21 cellular contexts compared by ENCODE assay signal in the genomic region with DNA sequence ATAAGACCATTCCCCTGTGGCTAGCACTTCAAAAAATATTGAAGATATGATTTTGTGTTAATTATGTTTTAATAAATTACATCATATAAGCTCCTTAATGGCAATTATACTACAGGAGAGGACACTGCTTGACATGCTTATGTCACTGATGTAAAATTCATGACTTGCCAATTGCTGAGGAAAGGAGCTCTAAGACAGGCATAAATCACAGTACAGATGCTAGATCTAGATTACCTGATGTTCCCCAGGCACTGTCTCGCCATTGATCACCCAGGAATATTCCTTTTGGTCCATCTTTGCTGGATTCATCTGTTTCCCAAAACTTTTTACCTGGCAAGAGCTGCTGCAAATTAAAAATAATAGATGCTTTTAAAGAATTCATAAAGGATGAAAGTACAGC. TPM values are rescaled to one million over a fixed set of nuclear protein-coding genes. Genes with fewer than 3 reads are reported as not detected.
DNase-seq lines count a peak whose midpoint lies in the region; ATAC-seq, FAIRE-seq and TF ChIP-seq lines count a peak whose summit lies in the region.
"Had no signal": no experiment of that assay in that cellular context is flagged by ENCODE, and none has a peak within 500 bp of the region (broad histone marks: within the 10 kb centered on the region; RNA-seq: fewer than 3 reads in every experiment).

No MANE protein-coding gene starts in this region.

- no peak for ATAC-seq in activated CD8-positive, alpha-beta T cell treated with anti-CD3 and anti-CD28 coated beads for 36 hours
- no peak for ATAC-seq in activated CD8-positive, alpha-beta T cell treated with anti-CD3 and anti-CD28 coated beads, Interleukin-2, amount 10 ng/mL, durations not matched to agents 7 days and 5 days
- ATAC-seq in memory B cell (ENCODE audit: low read depth) = no peak
- ATAC-seq in stimulated activated naive B cell treated with anti-CD40 and anti-IgM and Interleukin-4, amounts not matched to agents 10 μg/mL and 1 μg/mL and 100 μg/mL, for 72 hours (replicated peaks) = no peak
- ATAC-seq in natural killer cell treated with Interleukin-12 subunit alpha and Interleukin-12 subunit beta and Interleukin-15 and Interleukin-18, amount 100 ng/mL, for 72 hours = no peak
- ATAC-seq: activated CD8-positive, alpha-beta memory T cell treated with anti-CD3 and anti-CD28 coated beads, Interleukin-2, amount 10 ng/mL, durations not matched to agents 7 days and 5 days; GM12878; Right ventricle myocardium inferior; stimulated activated naive CD8-positive, alpha-beta T cell treated with anti-CD3 and anti-CD28 coated beads, Interleukin-15, amount 100 ng/mL, for 72 hours had no signal

- H3K4me3 Mint-ChIP-seq in activated CD8-positive, alpha-beta T cell treated with anti-CD3 and anti-CD28 coated beads for 36 hours = no peak overlapping the region
- H3K4me3 Mint-ChIP-seq in activated CD8-positive, alpha-beta T cell treated with anti-CD3 and anti-CD28 coated beads, Interleukin-2, amount 10 ng/mL, durations not matched to agents 7 days and 5 days = no peak overlapping the region
- H3K4me3 Mint-ChIP-seq in memory B cell = no peak overlapping the region
- no peak overlapping the region for H3K4me3 Mint-ChIP-seq in stimulated activated naive B cell treated with anti-CD40 and anti-IgM and Interleukin-4, amounts not matched to agents 10 μg/mL and 1 μg/mL and 100 μg/mL, for 72 hours
- no peak overlapping the region for H3K4me3 Mint-ChIP-seq in natural killer cell treated with Interleukin-12 subunit alpha and Interleukin-12 subunit beta and Interleukin-15 and Interleukin-18, amount 100 ng/mL, for 72 hours
- H3K4me3 Mint-ChIP-seq: activated CD8-positive, alpha-beta memory T cell treated with anti-CD3 and anti-CD28 coated beads, Interleukin-2, amount 10 ng/mL, durations not matched to agents 7 days and 5 days; stimulated activated naive CD8-positive, alpha-beta T cell treated with anti-CD3 and anti-CD28 coated beads, Interleukin-15, amount 100 ng/mL, for 72 hours had no signal

- H3K36me3 Mint-ChIP-seq in activated CD8-positive, alpha-beta T cell treated with anti-CD3 and anti-CD28 coated beads for 36 hours (ENCODE audit: low read depth) = peaks cover 45% of the 10 kb centered on the region
- peaks cover 50% of the 10 kb centered on the region for H3K36me3 Mint-ChIP-seq in activated CD8-positive, alpha-beta T cell treated with anti-CD3 and anti-CD28 coated beads, Interleukin-2, amount 10 ng/mL, durations not matched to agents 7 days and 5 days (ENCODE audit: low read depth)
- H3K36me3 Mint-ChIP-seq in memory B cell = peaks cover 18% of the 10 kb centered on the region
- peaks cover 43 to 61% of the 10 kb centered on the region in 2 donors for H3K36me3 Mint-ChIP-seq in stimulated activated naive B cell treated with anti-CD40 and anti-IgM and Interleukin-4, amounts not matched to agents 10 μg/mL and 1 μg/mL and 100 μg/mL, for 72 hours
- peaks cover 8% of the 10 kb centered on the region for H3K36me3 Mint-ChIP-seq in natural killer cell treated with Interleukin-12 subunit alpha and Interleukin-12 subunit beta and Interleukin-15 and Interleukin-18, amount 100 ng/mL, for 72 hours

- H3K27ac ChIP-seq in brain microvascular endothelial cell (peak overlapping the region; percentile 70), small intestine (ENCODE audit: low read depth in 1 of 2, low read length in 1 of 2) (no peak overlapping the region)
- H3K27ac ChIP-seq: neutrophil had no signal

- POLR2A ChIA-PET in activated CD8-positive, alpha-beta T cell treated with anti-CD3 and anti-CD28 coated beads for 36 hours (lab: Charles Lee) = interaction anchor here (1.7 kb wide), 1 partner anchor 58 kb away, joined by 3 read pairs; no protein-coding TSS in a partner anchor
- POLR2A ChIA-PET in activated CD8-positive, alpha-beta T cell treated with anti-CD3 and anti-CD28 coated beads, Interleukin-2, amount 10 ng/mL, durations not matched to agents 7 days and 5 days (lab: Charles Lee) = no interaction called here

- WGBS in small intestine, 3 donors = 95 to 100% (median 96%) methylated on average over 1 of the region's 1 CpG

- CTCF ChIA-PET in activated CD8-positive, alpha-beta T cell treated with anti-CD3 and anti-CD28 coated beads for 36 hours (lab: Charles Lee) = interaction anchor here (1.0 to 1.2 kb wide), 2 partner anchors 9 to 18 kb away, joined by 3 read pairs; no protein-coding TSS in a partner anchor
- CTCF ChIA-PET in activated CD8-positive, alpha-beta T cell treated with anti-CD3 and anti-CD28 coated beads, Interleukin-2, amount 10 ng/mL, durations not matched to agents 7 days and 5 days (lab: Charles Lee) = interaction anchor here (1.5 kb wide), 1 partner anchor 15 kb away, joined by 4 read pairs; no protein-coding TSS in a partner anchor

- peaks cover 63% of the 10 kb centered on the region for H3K4me1 Mint-ChIP-seq in activated CD8-positive, alpha-beta T cell treated with anti-CD3 and anti-CD28 coated beads for 36 hours (ENCODE audit: low read depth)
- H3K4me1 Mint-ChIP-seq in activated CD8-positive, alpha-beta T cell treated with anti-CD3 and anti-CD28 coated beads, Interleukin-2, amount 10 ng/mL, durations not matched to agents 7 days and 5 days (ENCODE audit: low read depth) = peaks cover 35% of the 10 kb centered on the region
- peaks cover 39% of the 10 kb centered on the region for H3K4me1 Mint-ChIP-seq in memory B cell
- H3K4me1 Mint-ChIP-seq in stimulated activated naive B cell treated with anti-CD40 and anti-IgM and Interleukin-4, amounts not matched to agents 10 μg/mL and 1 μg/mL and 100 μg/mL, for 72 hours = peaks cover 45 to 78% of the 10 kb centered on the region in 2 donors
- H3K4me1 Mint-ChIP-seq in natural killer cell treated with Interleukin-12 subunit alpha and Interleukin-12 subunit beta and Interleukin-15 and Interleukin-18, amount 100 ng/mL, for 72 hours (ENCODE audit: low read depth in 2 of 2) = peaks cover 45 to 48% of the 10 kb centered on the region in 2 donors

- H3K4me1 ChIP-seq in small intestine (ENCODE audit: control insufficient read depth in 2 of 2, insufficient read depth in 1 of 2, low read depth in 1 of 2, low read length in 1 of 2) = peaks cover 6 to 9% of the 10 kb centered on the region in 2 donors

- no peaks in the 10 kb centered on the region for H3K9me3 Mint-ChIP-seq in activated CD8-positive, alpha-beta T cell treated with anti-CD3 and anti-CD28 coated beads for 36 hours
- H3K9me3 Mint-ChIP-seq in activated CD8-positive, alpha-beta T cell treated with anti-CD3 and anti-CD28 coated beads, Interleukin-2, amount 10 ng/mL, durations not matched to agents 7 days and 5 days (ENCODE audit: insufficient read depth) = no peaks in the 10 kb centered on the region
- no peaks in the 10 kb centered on the region for H3K9me3 Mint-ChIP-seq in memory B cell
- no peaks in the 10 kb centered on the region for H3K9me3 Mint-ChIP-seq in stimulated activated naive B cell treated with anti-CD40 and anti-IgM and Interleukin-4, amounts not matched to agents 10 μg/mL and 1 μg/mL and 100 μg/mL, for 72 hours
- H3K9me3 Mint-ChIP-seq in natural killer cell treated with Interleukin-12 subunit alpha and Interleukin-12 subunit beta and Interleukin-15 and Interleukin-18, amount 100 ng/mL, for 72 hours = no peaks in the 10 kb centered on the region
- H3K9me3 Mint-ChIP-seq: stimulated activated naive CD8-positive, alpha-beta T cell treated with anti-CD3 and anti-CD28 coated beads, Interleukin-15, amount 100 ng/mL, for 72 hours had no signal

- H3K36me3 ChIP-seq in brain microvascular endothelial cell (replicated peaks) (peaks cover 30% of the 10 kb centered on the region), small intestine (ENCODE audit: control insufficient read depth in 2 of 2, insufficient read depth in 2 of 2, low read length in 2 of 2) (peaks cover 2 to 7% of the 10 kb centered on the region in 2 donors)

- no peak for TF ChIP-seq CTCF in activated CD8-positive, alpha-beta T cell treated with anti-CD3 and anti-CD28 coated beads for 36 hours (IDR thresholded peaks at IDR 0.05)
- TF ChIP-seq CTCF in brain microvascular endothelial cell (IDR thresholded peaks at IDR 0.05; ENCODE audit: low read depth, low read length, missing control alignments) (no peak), GM13977 (IDR thresholded peaks at IDR 0.05; ENCODE audit: extremely low read depth, insufficient read depth, missing control alignments) (no peak)

- H3K27me3 Mint-ChIP-seq in activated CD8-positive, alpha-beta T cell treated with anti-CD3 and anti-CD28 coated beads for 36 hours = no peaks in the 10 kb centered on the region
- no peaks in the 10 kb centered on the region for H3K27me3 Mint-ChIP-seq in activated CD8-positive, alpha-beta T cell treated with anti-CD3 and anti-CD28 coated beads, Interleukin-2, amount 10 ng/mL, durations not matched to agents 7 days and 5 days (ENCODE audit: low read depth)
- H3K27me3 Mint-ChIP-seq in memory B cell = no peaks in the 10 kb centered on the region
- no peaks in the 10 kb centered on the region for H3K27me3 Mint-ChIP-seq in stimulated activated naive B cell treated with anti-CD40 and anti-IgM and Interleukin-4, amounts not matched to agents 10 μg/mL and 1 μg/mL and 100 μg/mL, for 72 hours
- H3K27me3 Mint-ChIP-seq in natural killer cell treated with Interleukin-12 subunit alpha and Interleukin-12 subunit beta and Interleukin-15 and Interleukin-18, amount 100 ng/mL, for 72 hours = no peaks in the 10 kb centered on the region
- H3K27me3 Mint-ChIP-seq: activated CD8-positive, alpha-beta memory T cell treated with anti-CD3 and anti-CD28 coated beads, Interleukin-2, amount 10 ng/mL, durations not matched to agents 7 days and 5 days; stimulated activated naive CD8-positive, alpha-beta T cell treated with anti-CD3 and anti-CD28 coated beads, Interleukin-15, amount 100 ng/mL, for 72 hours had no signal

- no peak for DNase-seq in activated CD8-positive, alpha-beta T cell treated with anti-CD3 and anti-CD28 coated beads for 36 hours
- no peak for DNase-seq in activated CD8-positive, alpha-beta T cell treated with anti-CD3 and anti-CD28 coated beads, Interleukin-2, amount 10 ng/mL, durations not matched to agents 7 days and 5 days
- no peak for DNase-seq in brain microvascular endothelial cell
- DNase-seq in memory B cell (ENCODE audit: low spot score in 2 of 2) = no peak
- DNase-seq in stimulated activated naive B cell treated with anti-CD40 and anti-IgM and Interleukin-4, amounts not matched to agents 10 μg/mL and 1 μg/mL and 100 μg/mL, for 72 hours = no peak
- no peak for DNase-seq in small intestine
- no peak for DNase-seq in natural killer cell treated with Interleukin-12 subunit alpha and Interleukin-12 subunit beta and Interleukin-15 and Interleukin-18, amount 100 ng/mL, for 72 hours (ENCODE audit: low spot score)
- no peak for DNase-seq in GM13977 (ENCODE audit: low spot score)
- DNase-seq: activated CD8-positive, alpha-beta memory T cell treated with anti-CD3 and anti-CD28 coated beads, Interleukin-2, amount 10 ng/mL, durations not matched to agents 7 days and 5 days; Caco-2; DND-41; MV-4-11; NCI-H187; NCI-H69; stimulated activated CD4-positive, alpha-beta T cell treated with anti-CD3 and anti-CD28 coated beads, Interleukin-4, amount 100 ng/mL, for 4 hours; stimulated activated naive CD8-positive, alpha-beta T cell treated with anti-CD3 and anti-CD28 coated beads, Interleukin-15, amount 100 ng/mL, for 72 hours; T1000; transverse colon had no signal

- H3K4me3 ChIP-seq in brain microvascular endothelial cell (ENCODE audit: low read depth, low read length) (no peak overlapping the region), small intestine (ENCODE audit: low read depth in 1 of 2, low read length in 2 of 2) (no peak overlapping the region)
- H3K4me3 ChIP-seq: GM12878, transverse colon had no signal

- FAIRE-seq in small intestine (lab: Jason Lieb, UNC) = no peak
- FAIRE-seq: GM12878 had no signal

- intact Hi-C loops in activated CD8-positive, alpha-beta T cell treated with anti-CD3 and anti-CD28 coated beads for 36 hours (cut with micrococcal nuclease) = no loop called here

- H3K9me3 ChIP-seq in small intestine (ENCODE audit: control insufficient read depth, low read depth) = no peaks in the 10 kb centered on the region
- H3K9me3 ChIP-seq: Caco-2, neutrophil, transverse colon had no signal

- peak overlapping the region; percentile 58 for H3K27ac Mint-ChIP-seq in activated CD8-positive, alpha-beta T cell treated with anti-CD3 and anti-CD28 coated beads for 36 hours
- no peak overlapping the region for H3K27ac Mint-ChIP-seq in activated CD8-positive, alpha-beta T cell treated with anti-CD3 and anti-CD28 coated beads, Interleukin-2, amount 10 ng/mL, durations not matched to agents 7 days and 5 days
- H3K27ac Mint-ChIP-seq in memory B cell = peak overlapping the region; percentile 60
- peak overlapping the region; percentile 62 for H3K27ac Mint-ChIP-seq in stimulated activated naive B cell treated with anti-CD40 and anti-IgM and Interleukin-4, amounts not matched to agents 10 μg/mL and 1 μg/mL and 100 μg/mL, for 72 hours
- no peak overlapping the region for H3K27ac Mint-ChIP-seq in natural killer cell treated with Interleukin-12 subunit alpha and Interleukin-12 subunit beta and Interleukin-15 and Interleukin-18, amount 100 ng/mL, for 72 hours
- H3K27ac Mint-ChIP-seq: activated CD8-positive, alpha-beta memory T cell treated with anti-CD3 and anti-CD28 coated beads, Interleukin-2, amount 10 ng/mL, durations not matched to agents 7 days and 5 days had no signal

- H3K27me3 ChIP-seq in brain microvascular endothelial cell (replicated peaks) = no peaks in the 10 kb centered on the region
- H3K27me3 ChIP-seq in small intestine (ENCODE audit: control insufficient read depth in 2 of 2, insufficient read depth in 2 of 2, low read length in 2 of 2) = no peaks in the 10 kb centered on the region
- H3K27me3 ChIP-seq: neutrophil, transverse colon had no signal

- in situ Hi-C loops in brain microvascular endothelial cell (cut with HindIII; ENCODE audit: low pct_ligation_motif_present, low sequenced_read_pairs) = no loop called here
- in situ Hi-C loops in GM13977 (cut with MboI; ENCODE audit: low pct_unique_long_range_greater_than_20kb, low sequenced_read_pairs, unreplicated experiment) = no loop called here

RNA-seq across cellular contexts. Expression of gene PUM1, which starts 58.8 kb away (rescaled TPM):
- 10 to 100 TPM; 98.0 to 99.0 TPM for total RNA-seq in activated CD8-positive, alpha-beta T cell treated with anti-CD3 and anti-CD28 coated beads for 36 hours
- 10 to 100 TPM; 91.0 to 94.9 TPM for total RNA-seq in activated CD8-positive, alpha-beta T cell treated with anti-CD3 and anti-CD28 coated beads, Interleukin-2, amount 10 ng/mL, durations not matched to agents 7 days and 5 days
- polyA plus RNA-seq in small intestine = 10 to 100 TPM; 16.5 to 26.6 (median 19.9) TPM
- 100 to 1,000 TPM; 134 to 180 TPM for total RNA-seq in natural killer cell treated with Interleukin-12 subunit alpha and Interleukin-12 subunit beta and Interleukin-15 and Interleukin-18, amount 100 ng/mL, for 72 hours

Comparison
In these comparisons a context has a peak if more than half of its experiments do, and no peak if none do; other contexts are left out.
1. H3K27ac Mint-ChIP-seq: peak in activated CD8-positive, alpha-beta T cell treated with anti-CD3 and anti-CD28 coated beads for 36 hours (single experiment), memory B cell (single experiment) and stimulated activated naive B cell treated with anti-CD40 and anti-IgM and Interleukin-4, amounts not matched to agents 10 μg/mL and 1 μg/mL and 100 μg/mL, for 72 hours (single experiment); none in activated CD8-positive, alpha-beta T cell treated with anti-CD3 and anti-CD28 coated beads, Interleukin-2, amount 10 ng/mL, durations not matched to agents 7 days and 5 days (single experiment) and natural killer cell treated with Interleukin-12 subunit alpha and Interleukin-12 subunit beta and Interleukin-15 and Interleukin-18, amount 100 ng/mL, for 72 hours (0 of 2).